22 cellular contexts compared by ENCODE assay signal in genomic region chr20:58148891-58149290, GRCh38.
DNase-seq lines count a peak whose midpoint lies in the region; ATAC-seq and TF ChIP-seq lines count a peak whose summit lies in the region.
"Had no signal": no experiment of that assay in that cellular context is flagged by ENCODE, and none has a peak within 500 bp of the region (broad histone marks: within the 10 kb centered on the region; RNA-seq: fewer than 3 reads in every experiment).

No MANE protein-coding gene starts in this region.

- peaks cover 2% of the 10 kb centered on the region for H3K9me3 Mint-ChIP-seq in activated naive CD8-positive, alpha-beta T cell treated with anti-CD3 and anti-CD28 coated beads for 36 hours
- H3K9me3 Mint-ChIP-seq in activated naive CD8-positive, alpha-beta T cell treated with anti-CD3 and anti-CD28 coated beads, Interleukin-2, amount 50 U/mL, for 24 hours = peaks cover 4% of the 10 kb centered on the region
- no peaks in the 10 kb centered on the region for H3K9me3 Mint-ChIP-seq in activated T-cell treated with anti-CD3 and anti-CD28 coated beads, Interleukin-2, amount 50 U/mL, for 4 hours
- H3K9me3 Mint-ChIP-seq in stimulated activated naive CD8-positive, alpha-beta T cell treated with anti-CD3 and anti-CD28 coated beads, Interleukin-15, amount 100 ng/mL, for 72 hours = no peaks in the 10 kb centered on the region

- no peak overlapping the region for H3K4me3 Mint-ChIP-seq in activated naive CD8-positive, alpha-beta T cell treated with anti-CD3 and anti-CD28 coated beads for 36 hours
- H3K4me3 Mint-ChIP-seq in activated naive CD8-positive, alpha-beta T cell treated with anti-CD3 and anti-CD28 coated beads, Interleukin-2, amount 50 U/mL, for 24 hours = no peak overlapping the region
- H3K4me3 Mint-ChIP-seq in activated T-cell treated with anti-CD3 and anti-CD28 coated beads, Interleukin-2, amount 50 U/mL, for 4 hours = no peak overlapping the region
- no peak overlapping the region for H3K4me3 Mint-ChIP-seq in stimulated activated naive CD8-positive, alpha-beta T cell treated with anti-CD3 and anti-CD28 coated beads, Interleukin-15, amount 100 ng/mL, for 72 hours
- H3K4me3 Mint-ChIP-seq: CD14-positive monocyte, GM23338 had no signal

- no peaks in the 10 kb centered on the region for H3K36me3 ChIP-seq in RWPE2 (ENCODE audit: low read depth)
- no peaks in the 10 kb centered on the region for H3K36me3 ChIP-seq in aorta (ENCODE audit: control insufficient read depth in 1 of 2, insufficient read depth in 2 of 2, low read length in 1 of 2)
- H3K36me3 ChIP-seq: HAP-1 had no signal

- DNase-seq in activated naive CD8-positive, alpha-beta T cell treated with anti-CD3 and anti-CD28 coated beads for 36 hours = no peak
- no peak for DNase-seq in activated naive CD8-positive, alpha-beta T cell treated with anti-CD3 and anti-CD28 coated beads, Interleukin-2, amount 50 U/mL, for 24 hours
- DNase-seq in RWPE2 (ENCODE audit: low spot score) (peak; percentile 68), mesenteric fat pad (ENCODE audit: low spot score) (peak; percentile 35), aorta (peak; percentile 56 to 81)
- no peak for DNase-seq in activated T-cell treated with anti-CD3 and anti-CD28 coated beads, Interleukin-2, amount 50 U/mL, for 4 hours
- no peak for DNase-seq in stimulated activated naive CD8-positive, alpha-beta T cell treated with anti-CD3 and anti-CD28 coated beads, Interleukin-15, amount 100 ng/mL, for 72 hours
- DNase-seq: AML-193, KBM-7, NCI-H1092 treated with DMSO at 0.1 percent for 48 hours, NCI-H1436 treated with DMSO at 0.1 percent for 48 hours, NCI-H1930, NCI-H2171, NCI-H345, NCI-H524, NCI-H774, OCI-M1, SHP77 had no signal

- no peak for TF ChIP-seq CTCF in RWPE2 (IDR thresholded peaks at IDR 0.05; ENCODE audit: poor library complexity, severe bottlenecking)

- no peaks in the 10 kb centered on the region for H3K4me1 ChIP-seq in RWPE2 (ENCODE audit: insufficient read depth, poor library complexity, severe bottlenecking)
- H3K4me1 ChIP-seq in aorta (ENCODE audit: control insufficient read depth in 1 of 2, insufficient read depth in 2 of 2, low read length in 2 of 2) = peaks cover 3 to 8% of the 10 kb centered on the region in 2 donors
- H3K4me1 ChIP-seq: HAP-1 had no signal

- 18 to 22% methylated on average over 8 of the region's 8 CpGs for WGBS in aorta, 2 donors

- H3K4me3 ChIP-seq in RWPE2 (ENCODE audit: severe bottlenecking) (no peak overlapping the region), aorta (ENCODE audit: low read length in 2 of 2) (no peak overlapping the region)
- H3K4me3 ChIP-seq: GM23338, HAP-1 had no signal

- H3K27ac ChIP-seq in RWPE2 (ENCODE audit: poor library complexity, severe bottlenecking) = no peak overlapping the region
- H3K27ac ChIP-seq in aorta (ENCODE audit: low read depth in 1 of 2, low read length in 2 of 2) = no peak overlapping the region

- H3K27me3 ChIP-seq in RWPE2 (ENCODE audit: insufficient read depth, poor library complexity, severe bottlenecking) (peaks cover 13% of the 10 kb centered on the region), aorta (ENCODE audit: control insufficient read depth in 1 of 2, insufficient read depth in 2 of 2, low read length in 1 of 2) (no peaks in the 10 kb centered on the region)

- H3K4me1 Mint-ChIP-seq in activated naive CD8-positive, alpha-beta T cell treated with anti-CD3 and anti-CD28 coated beads for 36 hours = no peaks in the 10 kb centered on the region
- no peaks in the 10 kb centered on the region for H3K4me1 Mint-ChIP-seq in activated naive CD8-positive, alpha-beta T cell treated with anti-CD3 and anti-CD28 coated beads, Interleukin-2, amount 50 U/mL, for 24 hours
- no peaks in the 10 kb centered on the region for H3K4me1 Mint-ChIP-seq in activated T-cell treated with anti-CD3 and anti-CD28 coated beads, Interleukin-2, amount 50 U/mL, for 4 hours (ENCODE audit: low read depth)
- peaks cover 6% of the 10 kb centered on the region for H3K4me1 Mint-ChIP-seq in stimulated activated naive CD8-positive, alpha-beta T cell treated with anti-CD3 and anti-CD28 coated beads, Interleukin-15, amount 100 ng/mL, for 72 hours
- H3K4me1 Mint-ChIP-seq: CD14-positive monocyte had no signal

- no peaks in the 10 kb centered on the region for H3K36me3 Mint-ChIP-seq in activated naive CD8-positive, alpha-beta T cell treated with anti-CD3 and anti-CD28 coated beads for 36 hours
- no peaks in the 10 kb centered on the region for H3K36me3 Mint-ChIP-seq in activated naive CD8-positive, alpha-beta T cell treated with anti-CD3 and anti-CD28 coated beads, Interleukin-2, amount 50 U/mL, for 24 hours (ENCODE audit: low read depth)
- H3K36me3 Mint-ChIP-seq in activated T-cell treated with anti-CD3 and anti-CD28 coated beads, Interleukin-2, amount 50 U/mL, for 4 hours (ENCODE audit: insufficient read depth) = no peaks in the 10 kb centered on the region
- H3K36me3 Mint-ChIP-seq: CD14-positive monocyte had no signal

- no peak for ATAC-seq in activated naive CD8-positive, alpha-beta T cell treated with anti-CD3 and anti-CD28 coated beads, Interleukin-2, amount 50 U/mL, for 24 hours
- ATAC-seq in RWPE2 (ENCODE audit: low read depth) = no peak
- ATAC-seq in aorta (ENCODE audit: low FRiP score) = peak; percentile 43
- ATAC-seq in GM21447 (IDR thresholded peaks at IDR 0.05; ENCODE audit: unreplicated experiment) = no peak
- ATAC-seq in activated T-cell treated with anti-CD3 and anti-CD28 coated beads, Interleukin-2, amount 50 U/mL, for 4 hours = no peak
- ATAC-seq in stimulated activated naive CD8-positive, alpha-beta T cell treated with anti-CD3 and anti-CD28 coated beads, Interleukin-15, amount 100 ng/mL, for 72 hours = no peak
- ATAC-seq: GM23338 had no signal

- intact Hi-C loops in aorta (cut with DNase I) = loop anchor here in 1 of 2 donors (5.0 kb wide), 1 partner anchor 37 kb away; no protein-coding TSS in a partner anchor

- H3K27me3 Mint-ChIP-seq in activated naive CD8-positive, alpha-beta T cell treated with anti-CD3 and anti-CD28 coated beads for 36 hours = peaks cover 52% of the 10 kb centered on the region
- H3K27me3 Mint-ChIP-seq in activated naive CD8-positive, alpha-beta T cell treated with anti-CD3 and anti-CD28 coated beads, Interleukin-2, amount 50 U/mL, for 24 hours = peaks cover 57% of the 10 kb centered on the region
- peaks cover 55% of the 10 kb centered on the region for H3K27me3 Mint-ChIP-seq in activated T-cell treated with anti-CD3 and anti-CD28 coated beads, Interleukin-2, amount 50 U/mL, for 4 hours (ENCODE audit: low read depth)
- peaks cover 79% of the 10 kb centered on the region for H3K27me3 Mint-ChIP-seq in stimulated activated naive CD8-positive, alpha-beta T cell treated with anti-CD3 and anti-CD28 coated beads, Interleukin-15, amount 100 ng/mL, for 72 hours

- H3K9me3 ChIP-seq in RWPE2 (ENCODE audit: severe bottlenecking) (no peaks in the 10 kb centered on the region), aorta (ENCODE audit: control insufficient read depth, low read length) (no peaks in the 10 kb centered on the region)
- H3K9me3 ChIP-seq: HAP-1 had no signal

- peak overlapping the region; percentile 2 for H3K27ac Mint-ChIP-seq in activated naive CD8-positive, alpha-beta T cell treated with anti-CD3 and anti-CD28 coated beads for 36 hours
- H3K27ac Mint-ChIP-seq in activated naive CD8-positive, alpha-beta T cell treated with anti-CD3 and anti-CD28 coated beads, Interleukin-2, amount 50 U/mL, for 24 hours = no peak overlapping the region
- H3K27ac Mint-ChIP-seq in stimulated activated naive CD8-positive, alpha-beta T cell treated with anti-CD3 and anti-CD28 coated beads, Interleukin-15, amount 100 ng/mL, for 72 hours = no peak overlapping the region
- H3K27ac Mint-ChIP-seq: CD14-positive monocyte, GM23338 had no signal

Comparison
In these comparisons a context has a peak if more than half of its experiments do, and no peak if none do; other contexts are left out.
1. DNase-seq: peak in RWPE2 (single experiment), mesenteric fat pad (single experiment) and aorta (2 of 2); none in activated naive CD8-positive, alpha-beta T cell treated with anti-CD3 and anti-CD28 coated beads for 36 hours (single experiment), activated naive CD8-positive, alpha-beta T cell treated with anti-CD3 and anti-CD28 coated beads, Interleukin-2, amount 50 U/mL, for 24 hours (single experiment), activated T-cell treated with anti-CD3 and anti-CD28 coated beads, Interleukin-2, amount 50 U/mL, for 4 hours (single experiment) and stimulated activated naive CD8-positive, alpha-beta T cell treated with anti-CD3 and anti-CD28 coated beads, Interleukin-15, amount 100 ng/mL, for 72 hours (0 of 2).